8 cellular contexts compared by ENCODE assay signal in genomic region chr3:42123012-42123581, GRCh38. TPM values are rescaled to one million over a fixed set of nuclear protein-coding genes. Genes with fewer than 3 reads are reported as not detected.
DNase-seq lines count a peak whose midpoint lies in the region; ATAC-seq and TF ChIP-seq lines count a peak whose summit lies in the region.

No MANE protein-coding gene starts in this region.

- ATAC-seq in GM19324 (IDR thresholded peaks at IDR 0.05; ENCODE audit: low FRiP score, unreplicated experiment) = no peak

- TF ChIP-seq CTCF in LNCaP clone FGC (IDR thresholded peaks at IDR 0.05; ENCODE audit: control insufficient read depth, extremely low read depth, insufficient read depth) (no peak), esophagus squamous epithelium (IDR thresholded peaks at IDR 0.05) (no peak)

- H3K4me1 ChIP-seq in esophagus squamous epithelium = peaks cover 27 to 70% (median 46%) of the 10 kb centered on the region in 3 donors
- H3K4me1 ChIP-seq in subcutaneous abdominal adipose tissue (ENCODE audit: control insufficient read depth in 5 of 5, insufficient read depth in 5 of 5, low read length in 5 of 5) = peaks cover 8 to 42% (median 35%) of the 10 kb centered on the region in 5 donors

- H3K36me3 ChIP-seq in esophagus squamous epithelium (peaks cover 0 to 32% (median 6%) of the 10 kb centered on the region in 3 donors), subcutaneous abdominal adipose tissue (ENCODE audit: control insufficient read depth in 5 of 5, insufficient read depth in 5 of 5, low read length in 5 of 5) (peaks cover 8 to 24% (median 17%) of the 10 kb centered on the region in 5 donors)

- no peak overlapping the region for H3K4me3 Mint-ChIP-seq in T-helper 1 cell treated with Interleukin-12 subunit alpha and Interleukin-12 subunit beta and Interleukin-4 antibody, amounts not matched to agents 30 μg/mL and 1 μg/mL, for 36 hours

- peak overlapping the region; percentile 67 to 79 (median 72) for H3K27ac ChIP-seq in esophagus squamous epithelium
- H3K27ac ChIP-seq in subcutaneous abdominal adipose tissue (ENCODE audit: low read depth, low read length) = peak overlapping the region; percentile 38

- H3K9me3 ChIP-seq in esophagus squamous epithelium (no peaks in the 10 kb centered on the region), subcutaneous abdominal adipose tissue (ENCODE audit: control insufficient read depth in 5 of 5, low read length in 5 of 5) (no peaks in the 10 kb centered on the region)

- TF ChIP-seq POLR2A in esophagus squamous epithelium (IDR thresholded peaks at IDR 0.05) = no peak

- no peaks in the 10 kb centered on the region for H3K9me3 Mint-ChIP-seq in T-helper 1 cell treated with Interleukin-12 subunit alpha and Interleukin-12 subunit beta and Interleukin-4 antibody, amounts not matched to agents 30 μg/mL and 1 μg/mL, for 36 hours

- no peak overlapping the region for H3K4me3 ChIP-seq in LNCaP clone FGC (ENCODE audit: low read depth, low read length)
- H3K4me3 ChIP-seq in esophagus squamous epithelium = no peak overlapping the region
- H3K4me3 ChIP-seq in subcutaneous abdominal adipose tissue (ENCODE audit: low read depth in 1 of 5, low read length in 5 of 5) = no peak overlapping the region

- peak overlapping the region; percentile 34 for H3K27ac Mint-ChIP-seq in T-helper 1 cell treated with Interleukin-12 subunit alpha and Interleukin-12 subunit beta and Interleukin-4 antibody, amounts not matched to agents 30 μg/mL and 1 μg/mL, for 36 hours

- H3K9ac ChIP-seq in subcutaneous abdominal adipose tissue (ENCODE audit: low read length in 5 of 5) = peak overlapping the region in 1 of 5 donors; percentile 15

- 16 to 35% methylated on average over 8 of the region's 8 CpGs for WGBS in esophagus squamous epithelium, 2 donors

- H3K36me3 Mint-ChIP-seq in T-helper 1 cell treated with Interleukin-12 subunit alpha and Interleukin-12 subunit beta and Interleukin-4 antibody, amounts not matched to agents 30 μg/mL and 1 μg/mL, for 36 hours (ENCODE audit: low read depth) = peaks cover 7% of the 10 kb centered on the region

- H3K4me1 Mint-ChIP-seq in T-helper 1 cell treated with Interleukin-12 subunit alpha and Interleukin-12 subunit beta and Interleukin-4 antibody, amounts not matched to agents 30 μg/mL and 1 μg/mL, for 36 hours (ENCODE audit: low read depth) = peaks cover 14% of the 10 kb centered on the region

- H3K27me3 Mint-ChIP-seq in T-helper 1 cell treated with Interleukin-12 subunit alpha and Interleukin-12 subunit beta and Interleukin-4 antibody, amounts not matched to agents 30 μg/mL and 1 μg/mL, for 36 hours (ENCODE audit: low read depth) = no peaks in the 10 kb centered on the region

- DNase-seq in T-helper 1 cell (no peak), LNCaP clone FGC (ENCODE audit: low read depth) (peak; percentile 63), esophagus squamous epithelium (lab: John Stamatoyannopoulos, UW) (no peak), NCI-H2196 (lab: John Stamatoyannopoulos, UW; ENCODE audit: unreplicated experiment) (no peak), DMS79 (lab: John Stamatoyannopoulos, UW) (no peak)

- intact Hi-C loops in esophagus squamous epithelium (cut with DNase I) = no loop called here

- H3K27me3 ChIP-seq in esophagus squamous epithelium (no peaks in the 10 kb centered on the region), subcutaneous abdominal adipose tissue (ENCODE audit: control insufficient read depth in 5 of 5, insufficient read depth in 4 of 5, low read length in 5 of 5) (no peaks in the 10 kb centered on the region)

RNA-seq across cellular contexts. Expression of gene TRAK1, which starts 31.9 kb away (rescaled TPM):
- 10 to 100 TPM; 31.8 to 40.6 (median 37.7) TPM for total RNA-seq in esophagus squamous epithelium
